In the genomic region with DNA sequence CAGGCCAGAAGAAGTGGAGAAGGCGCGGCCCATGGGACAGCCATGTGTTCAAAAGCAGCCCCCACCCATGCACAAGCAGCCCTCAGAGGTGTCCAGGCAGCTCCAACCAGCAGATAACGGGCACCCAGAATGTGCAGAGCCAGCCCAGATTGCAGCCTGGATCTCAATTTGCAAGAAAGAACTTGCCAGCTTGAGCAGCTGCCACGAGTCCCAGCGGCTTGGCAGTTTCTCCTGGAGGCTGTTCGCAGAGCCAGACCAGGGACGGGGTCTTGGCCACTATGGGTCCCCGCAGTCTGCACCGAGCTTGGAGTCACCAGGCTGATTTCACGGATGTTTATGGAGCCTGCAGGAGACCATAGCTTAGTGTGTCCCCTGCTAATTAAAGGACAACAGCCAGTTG, we compare ENCODE assay signal across 8 cellular contexts.
DNase-seq lines count a peak whose midpoint lies in the region; TF ChIP-seq lines count a peak whose summit lies in the region.
"Not testable (repeated sequence)": the region's sequence is repeated elsewhere in the genome, so short reads cannot be mapped to it uniquely, and the experiment has no call there.

No MANE protein-coding gene starts in this region.

- H3K9me3 ChIP-seq in neural progenitor cell (ENCODE audit: low read depth), result not testable (repeated sequence)

- H3K4me1 Mint-ChIP-seq in neural progenitor cell, result peaks cover 42% of the 10 kb centered on the region

- H3K9ac ChIP-seq in neural progenitor cell, result not testable (repeated sequence)

- H3K79me2 ChIP-seq in neural progenitor cell (ENCODE audit: low read depth), result not testable (repeated sequence)

- peaks cover 27% of the 10 kb centered on the region for H3K27me3 Mint-ChIP-seq in neural progenitor cell (ENCODE audit: insufficient read depth, low read depth)

- H3K27ac ChIP-seq in neural progenitor cell, result not testable (repeated sequence)

- not testable (repeated sequence) for TF ChIP-seq CTCF in epithelial cell of esophagus (IDR thresholded peaks at IDR 0.05; ENCODE audit: insufficient read depth, low read depth, low read length, missing control alignments); neural progenitor cell (IDR thresholded peaks at IDR 0.05)

- not testable (repeated sequence) for H3K36me3 ChIP-seq in neural progenitor cell

- not testable (repeated sequence) for H3K27me3 ChIP-seq in neural progenitor cell

- H3K4me3 ChIP-seq in epithelial cell of esophagus (ENCODE audit: low read length); neural progenitor cell: not testable (repeated sequence)

- H3K27ac Mint-ChIP-seq in neural progenitor cell, result peak overlapping the region; percentile 41

- not testable (repeated sequence) for H3K4me2 ChIP-seq in neural progenitor cell

- not testable (repeated sequence) for H2AFZ ChIP-seq in neural progenitor cell (replicated peaks)

- H3F3A ChIP-seq in neural progenitor cell (ENCODE audit: low read depth), result not testable (repeated sequence)

- not testable (repeated sequence) for H3K4me3 Mint-ChIP-seq in neural progenitor cell

- DNase-seq in Ammon's horn (ENCODE audit: low spot score) (peak; percentile 50), NCI-H1694 (lab: John Stamatoyannopoulos, UW) (peak; percentile 37), NCI-H524 treated with DMSO at 0.1 percent for 48 hours (lab: John Stamatoyannopoulos, UW) (peak; percentile 9), astrocyte of the hippocampus (ENCODE audit: low read depth, low spot score) (peak; percentile 32), epithelial cell of esophagus (ENCODE audit: low read depth) (peak; percentile 44), hippocampal formation (lab: John Stamatoyannopoulos, UW) (peak; percentile 3 to 28), retina (peak; percentile 63)
- not testable (repeated sequence) for DNase-seq in neural progenitor cell (ENCODE audit: low spot score)

- not testable (repeated sequence) for H3K4me1 ChIP-seq in neural progenitor cell

- H3K36me3 Mint-ChIP-seq in neural progenitor cell, result not testable (repeated sequence)

- H4K20me1 ChIP-seq in neural progenitor cell (ENCODE audit: low read depth), result not testable (repeated sequence)

- H3K9me3 Mint-ChIP-seq in neural progenitor cell, result not testable (repeated sequence)
